Comparison of ENCODE assay signal across 3 cellular contexts in genomic region chr3:88628901-88629300, GRCh38.
"Had no signal": no experiment of that assay in that cellular context is flagged by ENCODE, and none has a peak within 500 bp of the region (broad histone marks: within the 10 kb centered on the region; RNA-seq: fewer than 3 reads in every experiment).

No MANE protein-coding gene starts in this region.

- DNase-seq: GDM1, GF-D8 had no signal

- H3K4me3 ChIP-seq: GM12878 had no signal
